Comparison of ENCODE assay signal across 8 cellular contexts in genomic region chr17:16285646-16286008, GRCh38.
DNase-seq lines count a peak whose midpoint lies in the region; ATAC-seq and TF ChIP-seq lines count a peak whose summit lies in the region.

No MANE protein-coding gene starts in this region.

- H3K36me3 ChIP-seq in Caco-2 (ENCODE audit: control insufficient read depth, insufficient read depth, low read length) = no peaks in the 10 kb centered on the region
- H3K36me3 ChIP-seq in Peyer's patch = no peaks in the 10 kb centered on the region
- no peaks in the 10 kb centered on the region for H3K36me3 ChIP-seq in prostate gland

- H3K9me3 Mint-ChIP-seq in Caco-2 (ENCODE audit: unreplicated experiment) = no peaks in the 10 kb centered on the region

- H3K4me1 ChIP-seq in Caco-2 = peaks cover 47% of the 10 kb centered on the region
- H3K4me1 ChIP-seq in Peyer's patch = peaks cover 11 to 55% (median 34%) of the 10 kb centered on the region in 4 donors
- no peaks in the 10 kb centered on the region for H3K4me1 ChIP-seq in prostate gland (replicated peaks)

- TF ChIP-seq CTCF in Caco-2 (IDR thresholded peaks at IDR 0.05; ENCODE audit: insufficient read depth in 1 of 2, low read depth in 1 of 2, low read length in 1 of 2, severe bottlenecking in 1 of 2, unreplicated experiment in 1 of 2) (peak in 1 of 2 experiments; percentile 76), Peyer's patch (IDR thresholded peaks at IDR 0.05) (peak in 3 of 6 experiments; percentile 49 to 87 (median 72)), epithelial cell of esophagus (IDR thresholded peaks at IDR 0.05; ENCODE audit: insufficient read depth, low read depth, low read length, missing control alignments) (peak; percentile 43), prostate gland (IDR thresholded peaks at IDR 0.05) (peak in 2 of 4 experiments; percentile 10 to 17)

- H3K27me3 ChIP-seq in Caco-2 (replicated peaks; ENCODE audit: control insufficient read depth, insufficient read depth, low read length) = no peaks in the 10 kb centered on the region
- no peaks in the 10 kb centered on the region for H3K27me3 ChIP-seq in Peyer's patch
- H3K27me3 ChIP-seq in prostate gland (replicated peaks; ENCODE audit: insufficient read depth) = no peaks in the 10 kb centered on the region

- peak overlapping the region; percentile 71 for H3K27ac Mint-ChIP-seq in Caco-2 (ENCODE audit: unreplicated experiment)

- H3K9me3 ChIP-seq in Caco-2 = no peaks in the 10 kb centered on the region
- no peaks in the 10 kb centered on the region for H3K9me3 ChIP-seq in Peyer's patch
- no peaks in the 10 kb centered on the region for H3K9me3 ChIP-seq in prostate gland

- CTCF ChIA-PET in Caco-2 (lab: Charles Lee) = interaction anchor here (0.7 to 1.5 kb wide), 10 partner anchors 8 to 153 kb away, joined by 3 to 9 read pairs (median 4); partner anchors contain the start of genes CENPV and PIGL

- H3K4me3 ChIP-seq in Caco-2 (ENCODE audit: low read depth, low read length) (no peak overlapping the region), Peyer's patch (peak overlapping the region in 2 of 4 donors; percentile 31), epithelial cell of esophagus (ENCODE audit: low read length) (no peak overlapping the region), prostate gland (no peak overlapping the region)

- H3K27me3 Mint-ChIP-seq in Caco-2 (ENCODE audit: insufficient read depth, unreplicated experiment) = no peaks in the 10 kb centered on the region

- 45% methylated on average over 6 of the region's 6 CpGs for WGBS in prostate gland

- no peaks in the 10 kb centered on the region for H3K36me3 Mint-ChIP-seq in Caco-2 (ENCODE audit: insufficient read depth, unreplicated experiment)

- H3K27ac ChIP-seq in Peyer's patch = peak overlapping the region; percentile 85 to 98 (median 94)
- H3K27ac ChIP-seq in prostate gland = peak overlapping the region; percentile 71 to 74

- peaks cover 28% of the 10 kb centered on the region for H3K4me1 Mint-ChIP-seq in Caco-2 (ENCODE audit: low read depth, unreplicated experiment)

- H3K4me3 Mint-ChIP-seq in Caco-2 (ENCODE audit: unreplicated experiment) = peak overlapping the region; percentile 8

- POLR2A ChIA-PET in Caco-2 (lab: Charles Lee) = interaction anchor here (0.6 to 1.9 kb wide), 7 partner anchors 10 to 153 kb away, joined by 3 to 13 read pairs (median 8); partner anchors contain the start of genes CENPV, NCOR1 and UBB

- TF ChIP-seq POLR2A in Peyer's patch (IDR thresholded peaks at IDR 0.05) = no peak
- TF ChIP-seq POLR2A in prostate gland (IDR thresholded peaks at IDR 0.05) = no peak

- intact Hi-C loops in Caco-2 (cut with micrococcal nuclease; ENCODE audit: unreplicated experiment) = loop anchor here (1.0 to 5.0 kb wide), 6 partner anchors 12 to 157 kb away; partner anchors contain the start of genes CENPV, NCOR1, PIGL and UBB
- intact Hi-C loops in prostate gland (cut with DNase I) = loop anchor here (5.0 kb wide), 1 partner anchor 68 kb away; the partner anchor contains the start of genes NCOR1 and PIGL

- no TSS peak for BruUV-seq in Caco-2 (replicated peaks; lab: Mats Ljungman, UMichigan)

- ATAC-seq in left lobe of liver (no peak), GM19324 (IDR thresholded peaks at IDR 0.05; ENCODE audit: low FRiP score, unreplicated experiment) (no peak), GM18861 (IDR thresholded peaks at IDR 0.05; ENCODE audit: unreplicated experiment) (no peak)

- DNase-seq in Caco-2 (no peak), Peyer's patch (no peak), epithelial cell of esophagus (ENCODE audit: low read depth) (no peak), prostate gland (ENCODE audit: low spot score) (no peak), left lobe of liver (ENCODE audit: low spot score) (no peak), SKM-1 treated with dmso at 0.1 percent for 144 hours (lab: John Stamatoyannopoulos, UW; ENCODE audit: unreplicated experiment) (no peak)
